13 cellular contexts compared by ENCODE assay signal in genomic region chr5:125961150-125961549, GRCh38.
DNase-seq lines count a peak whose midpoint lies in the region; ATAC-seq and TF ChIP-seq lines count a peak whose summit lies in the region.
"Had no signal": no experiment of that assay in that cellular context is flagged by ENCODE, and none has a peak within 500 bp of the region (broad histone marks: within the 10 kb centered on the region; RNA-seq: fewer than 3 reads in every experiment).

No MANE protein-coding gene starts in this region.

- no peaks in the 10 kb centered on the region for H3K9me2 ChIP-seq in hepatocyte (replicated peaks; ENCODE audit: insufficient read depth)

- H3K4me1 Mint-ChIP-seq in MCF 10A (ENCODE audit: insufficient read depth, unreplicated experiment), result no peaks in the 10 kb centered on the region
- H3K4me1 Mint-ChIP-seq: activated naive CD4-positive, alpha-beta T cell treated with anti-CD3 and anti-CD28 coated beads, Interleukin-2, amount 50 U/mL, for 24 hours had no signal

- intact Hi-C loops in MCF 10A (cut with micrococcal nuclease), result no loop called here

- no peaks in the 10 kb centered on the region for H3K36me3 ChIP-seq in GM06990 (ENCODE audit: control insufficient read depth, insufficient read depth, low read length)
- H3K36me3 ChIP-seq in hepatocyte (replicated peaks; ENCODE audit: insufficient read depth, low read depth), result no peaks in the 10 kb centered on the region
- H3K36me3 ChIP-seq: vagina had no signal

- WGBS in hepatocyte (ENCODE audit: low lambda C conversion rate, missing lambda C conversion rate), result 91% methylated on average over 1 of the region's 1 CpG

- no peak overlapping the region for H3K4me3 ChIP-seq in GM06990 (replicated peaks; ENCODE audit: low read depth, low read length)
- H3K4me3 ChIP-seq in hepatocyte, result no peak overlapping the region
- H3K4me3 ChIP-seq: K562, vagina had no signal

- DNase-seq in GM06990 (ENCODE audit: extremely low read depth, insufficient read length) (peak; percentile 72), MCF 10A (ENCODE audit: unreplicated experiment) (no peak), NCI-H774 (lab: John Stamatoyannopoulos, UW) (no peak), hepatocyte (ENCODE audit: low spot score) (no peak)
- DNase-seq in effector CD8-positive, alpha-beta T cell (lab: John Stamatoyannopoulos, UW), result no peak

- no peak for TF ChIP-seq CTCF in GM06990 (IDR thresholded peaks at IDR 0.05; ENCODE audit: insufficient read depth, low read length, poor library complexity, severe bottlenecking)
- no peak for TF ChIP-seq CTCF in MCF 10A (IDR thresholded peaks at IDR 0.05; ENCODE audit: unreplicated experiment)
- TF ChIP-seq CTCF in hepatocyte (IDR thresholded peaks at IDR 0.05; ENCODE audit: poor library complexity), result no peak

- H4K20me1 ChIP-seq in hepatocyte (ENCODE audit: insufficient read depth, poor library complexity, severe bottlenecking), result no peaks in the 10 kb centered on the region

- no peak overlapping the region for H3K4me2 ChIP-seq in hepatocyte

- no peaks in the 10 kb centered on the region for H3K36me3 Mint-ChIP-seq in MCF 10A (ENCODE audit: insufficient read depth, unreplicated experiment)
- H3K36me3 Mint-ChIP-seq: activated naive CD4-positive, alpha-beta T cell treated with anti-CD3 and anti-CD28 coated beads, Interleukin-2, amount 50 U/mL, for 24 hours had no signal

- no peaks in the 10 kb centered on the region for H3K9me3 ChIP-seq in hepatocyte (ENCODE audit: low read depth)
- H3K9me3 ChIP-seq: vagina had no signal

- CTCF ChIA-PET in MCF 10A (lab: Yijun Ruan, JAX), result no interaction called here

- no peaks in the 10 kb centered on the region for H3K4me1 ChIP-seq in hepatocyte (ENCODE audit: insufficient read depth)
- H3K4me1 ChIP-seq: parathyroid adenoma, vagina had no signal

- no peaks in the 10 kb centered on the region for H3K9me3 Mint-ChIP-seq in MCF 10A (ENCODE audit: unreplicated experiment)
- H3K9me3 Mint-ChIP-seq: activated naive CD4-positive, alpha-beta T cell treated with anti-CD3 and anti-CD28 coated beads, Interleukin-2, amount 50 U/mL, for 24 hours had no signal

- ATAC-seq in GM19351 (IDR thresholded peaks at IDR 0.05; ENCODE audit: unreplicated experiment), result peak; percentile 100
- ATAC-seq in HG02840 (IDR thresholded peaks at IDR 0.05; ENCODE audit: low FRiP score, unreplicated experiment), result peak; percentile 98
- peak; percentile 99 for ATAC-seq in HG03571 (IDR thresholded peaks at IDR 0.05; ENCODE audit: unreplicated experiment)
- ATAC-seq: K562 had no signal

- H3K27ac ChIP-seq in hepatocyte, result no peak overlapping the region
- H3K27ac ChIP-seq: epithelial cell of prostate, parathyroid adenoma, vagina had no signal

- no TSS peak for BruUV-seq in MCF 10A (replicated peaks; lab: Mats Ljungman, UMichigan)

- no peaks in the 10 kb centered on the region for H3K79me2 ChIP-seq in hepatocyte
- H3K79me2 ChIP-seq: parathyroid adenoma had no signal

- H3K27ac Mint-ChIP-seq in MCF 10A (ENCODE audit: low read depth, unreplicated experiment), result no peak overlapping the region
- H3K27ac Mint-ChIP-seq: activated naive CD4-positive, alpha-beta T cell treated with anti-CD3 and anti-CD28 coated beads, Interleukin-2, amount 50 U/mL, for 24 hours had no signal

- no peak overlapping the region for H3K4me3 Mint-ChIP-seq in MCF 10A (ENCODE audit: unreplicated experiment)
- H3K4me3 Mint-ChIP-seq: activated naive CD4-positive, alpha-beta T cell treated with anti-CD3 and anti-CD28 coated beads, Interleukin-2, amount 50 U/mL, for 24 hours had no signal

- no peaks in the 10 kb centered on the region for H3K27me3 ChIP-seq in GM06990 (replicated peaks; ENCODE audit: control insufficient read depth, insufficient read depth, low read length)
- no peaks in the 10 kb centered on the region for H3K27me3 ChIP-seq in hepatocyte
- H3K27me3 ChIP-seq: vagina had no signal

- H2AFZ ChIP-seq in hepatocyte, result no peak overlapping the region
- H2AFZ ChIP-seq: parathyroid adenoma had no signal

- H3K27me3 Mint-ChIP-seq in MCF 10A (ENCODE audit: insufficient read depth, unreplicated experiment), result no peaks in the 10 kb centered on the region
- H3K27me3 Mint-ChIP-seq: activated naive CD4-positive, alpha-beta T cell treated with anti-CD3 and anti-CD28 coated beads, Interleukin-2, amount 50 U/mL, for 24 hours had no signal

- POLR2A ChIA-PET in MCF 10A (lab: Yijun Ruan, JAX), result no interaction called here
